In the genomic region with DNA sequence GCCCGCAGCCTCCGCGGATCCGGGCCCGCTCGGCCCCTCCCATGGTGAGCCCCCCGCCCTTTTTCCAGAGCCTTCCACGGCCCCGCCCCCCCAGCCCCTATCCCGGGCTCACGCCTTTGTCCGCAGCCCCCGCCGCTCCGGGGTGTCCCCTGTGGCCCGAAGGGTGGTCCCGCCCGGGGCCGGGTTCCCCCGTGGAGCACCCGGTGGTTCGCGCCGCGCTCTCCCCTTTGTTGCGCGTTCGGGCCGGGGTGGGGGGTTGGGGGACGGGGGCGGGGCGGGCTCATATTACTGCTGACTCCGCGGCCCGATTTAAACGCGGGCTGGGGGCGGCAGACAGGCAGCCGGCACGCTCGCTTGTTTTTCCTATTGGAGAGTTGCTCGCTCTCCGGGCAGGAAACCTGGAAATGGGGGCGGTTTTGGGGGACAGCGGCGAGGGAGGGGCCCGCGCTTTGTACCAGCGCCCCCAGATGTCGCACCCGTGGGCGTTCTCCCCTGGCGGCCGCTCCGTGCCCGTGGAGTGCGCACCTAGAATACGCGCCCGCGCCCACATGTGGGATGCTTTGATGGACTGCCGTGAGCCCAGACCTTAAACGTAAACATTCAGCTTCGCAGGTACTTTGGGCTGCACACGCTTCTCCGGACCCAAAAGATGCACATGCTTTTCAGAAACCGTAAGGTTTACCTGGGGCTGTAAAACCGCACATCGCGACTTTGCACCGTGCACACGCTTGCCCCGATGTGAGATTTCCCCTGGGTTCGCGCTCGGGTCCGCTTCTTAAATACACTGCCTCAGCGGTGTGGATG, we compare ENCODE assay signal across 8 cellular contexts. TPM values are rescaled to one million over a fixed set of nuclear protein-coding genes. Genes with fewer than 3 reads are reported as not detected.
DNase-seq lines count a peak whose midpoint lies in the region; ATAC-seq and TF ChIP-seq lines count a peak whose summit lies in the region.

No MANE protein-coding gene starts in this region.

- no TSS peak for BruUV-seq in MCF 10A (replicated peaks; lab: Mats Ljungman, UMichigan)

- in situ Hi-C loops in ACHN (cut with HindIII; ENCODE audit: low pct_ligation_motif_present, low pct_unique_long_range_greater_than_20kb, low sequenced_read_pairs): no loop called here

- H3K27ac Mint-ChIP-seq in MCF 10A (ENCODE audit: low read depth, unreplicated experiment): no peak overlapping the region
- H3K27ac Mint-ChIP-seq in stimulated activated naive CD8-positive, alpha-beta T cell treated with anti-CD3 and anti-CD28 coated beads, Interleukin-15, amount 100 ng/mL, for 72 hours: peak overlapping the region; percentile 56 to 57

- H3K4me1 Mint-ChIP-seq in MCF 10A (ENCODE audit: insufficient read depth, unreplicated experiment): peaks cover 32% of the 10 kb centered on the region
- H3K4me1 Mint-ChIP-seq in stimulated activated naive CD8-positive, alpha-beta T cell treated with anti-CD3 and anti-CD28 coated beads, Interleukin-15, amount 100 ng/mL, for 72 hours: peaks cover 59% of the 10 kb centered on the region

- peak overlapping the region; percentile 84 for H3K4me3 Mint-ChIP-seq in MCF 10A (ENCODE audit: unreplicated experiment)
- peak overlapping the region; percentile 77 to 88 for H3K4me3 Mint-ChIP-seq in stimulated activated naive CD8-positive, alpha-beta T cell treated with anti-CD3 and anti-CD28 coated beads, Interleukin-15, amount 100 ng/mL, for 72 hours

- POLR2A ChIA-PET in MCF 10A (lab: Yijun Ruan, JAX): interaction anchor here (0.7 to 4.3 kb wide), 18 partner anchors 8 to 356 kb away, joined by 3 to 40 read pairs (median 8); a partner anchor contains a TSS

- peaks cover 6% of the 10 kb centered on the region for H3K9me3 Mint-ChIP-seq in MCF 10A (ENCODE audit: unreplicated experiment)
- peaks cover 13 to 15% of the 10 kb centered on the region in 2 donors for H3K9me3 Mint-ChIP-seq in stimulated activated naive CD8-positive, alpha-beta T cell treated with anti-CD3 and anti-CD28 coated beads, Interleukin-15, amount 100 ng/mL, for 72 hours

- intact Hi-C loops in MCF 10A (cut with micrococcal nuclease): loop anchor here (5.0 to 10.0 kb wide), 2 partner anchors 84 to 177 kb away; a partner anchor contains a TSS

- CTCF ChIA-PET in MCF 10A (lab: Yijun Ruan, JAX): interaction anchor here (0.8 kb wide), 1 partner anchor 179 kb away, joined by 3 read pairs; no protein-coding TSS in a partner anchor

- ATAC-seq in GM19324 (IDR thresholded peaks at IDR 0.05; ENCODE audit: low FRiP score, unreplicated experiment) (peak; percentile 10), left lobe of liver (peak; percentile 3)
- peak; percentile 2 for ATAC-seq in stimulated activated naive CD8-positive, alpha-beta T cell treated with anti-CD3 and anti-CD28 coated beads, Interleukin-15, amount 100 ng/mL, for 72 hours

- no peak for TF ChIP-seq CTCF in MCF 10A (IDR thresholded peaks at IDR 0.05; ENCODE audit: unreplicated experiment)

- H3K27me3 Mint-ChIP-seq in MCF 10A (ENCODE audit: insufficient read depth, unreplicated experiment): no peaks in the 10 kb centered on the region
- H3K27me3 Mint-ChIP-seq in stimulated activated naive CD8-positive, alpha-beta T cell treated with anti-CD3 and anti-CD28 coated beads, Interleukin-15, amount 100 ng/mL, for 72 hours: no peaks in the 10 kb centered on the region

- DNase-seq in ACHN: peak; percentile 13
- DNase-seq in OCI-M1 (lab: John Stamatoyannopoulos, UW): peak; percentile 40
- no peak for DNase-seq in MCF 10A (ENCODE audit: unreplicated experiment)
- no peak for DNase-seq in left lobe of liver (ENCODE audit: low spot score)
- no peak for DNase-seq in stimulated activated naive CD8-positive, alpha-beta T cell treated with anti-CD3 and anti-CD28 coated beads, Interleukin-15, amount 100 ng/mL, for 72 hours
- no peak for DNase-seq in NCI-H187 treated with DMSO at 0.1 percent for 48 hours (lab: John Stamatoyannopoulos, UW)
- DNase-seq in NK-92 (lab: John Stamatoyannopoulos, UW; ENCODE audit: unreplicated experiment): no peak

- H3K36me3 Mint-ChIP-seq in MCF 10A (ENCODE audit: insufficient read depth, unreplicated experiment): peaks cover 26% of the 10 kb centered on the region

RNA-seq across cellular contexts. Expression of a gene that starts 0.7 kb away (rescaled TPM):
- total RNA-seq in MCF 10A (2022) (68.5 and 78.8 TPM in 2 replicates), left lobe of liver (86.0 TPM)

RNA-seq across cellular contexts. Expression of a gene that starts 15.7 kb away (rescaled TPM):
- total RNA-seq in MCF 10A (2022) (70.7 and 90.3 TPM in 2 replicates), left lobe of liver (33.7 TPM)

RNA-seq across cellular contexts. Expression of a gene that starts 25.5 kb away (rescaled TPM):
- total RNA-seq in MCF 10A (2022): 74.7 and 79.2 TPM in 2 replicates
- 27.6 TPM for total RNA-seq in left lobe of liver

RNA-seq across cellular contexts. Expression of a gene that starts 25.8 kb away (rescaled TPM):
- 25.2 and 25.5 TPM in 2 replicates for total RNA-seq in MCF 10A (2022)
- 31.7 TPM for total RNA-seq in left lobe of liver

RNA-seq across cellular contexts. Expression of a gene that starts 33.6 kb away (rescaled TPM):
- total RNA-seq in MCF 10A (2022): 39.9 and 43.2 TPM in 2 replicates
- 16.5 TPM for total RNA-seq in left lobe of liver

Comparison
In these comparisons a context has a peak if more than half of its experiments do, and no peak if none do; other contexts are left out.
1. DNase-seq: peak in ACHN (single experiment) and OCI-M1 (single experiment); none in MCF 10A (single experiment), left lobe of liver (single experiment), stimulated activated naive CD8-positive, alpha-beta T cell treated with anti-CD3 and anti-CD28 coated beads, Interleukin-15, amount 100 ng/mL, for 72 hours (0 of 2), NCI-H187 treated with DMSO at 0.1 percent for 48 hours (single experiment) and NK-92 (single experiment).
2. Peak in every context shown above with its lines, with median percentiles within 50 percentile points of each other: ATAC-seq.